13 cellular contexts compared by ENCODE assay signal in the genomic region with DNA sequence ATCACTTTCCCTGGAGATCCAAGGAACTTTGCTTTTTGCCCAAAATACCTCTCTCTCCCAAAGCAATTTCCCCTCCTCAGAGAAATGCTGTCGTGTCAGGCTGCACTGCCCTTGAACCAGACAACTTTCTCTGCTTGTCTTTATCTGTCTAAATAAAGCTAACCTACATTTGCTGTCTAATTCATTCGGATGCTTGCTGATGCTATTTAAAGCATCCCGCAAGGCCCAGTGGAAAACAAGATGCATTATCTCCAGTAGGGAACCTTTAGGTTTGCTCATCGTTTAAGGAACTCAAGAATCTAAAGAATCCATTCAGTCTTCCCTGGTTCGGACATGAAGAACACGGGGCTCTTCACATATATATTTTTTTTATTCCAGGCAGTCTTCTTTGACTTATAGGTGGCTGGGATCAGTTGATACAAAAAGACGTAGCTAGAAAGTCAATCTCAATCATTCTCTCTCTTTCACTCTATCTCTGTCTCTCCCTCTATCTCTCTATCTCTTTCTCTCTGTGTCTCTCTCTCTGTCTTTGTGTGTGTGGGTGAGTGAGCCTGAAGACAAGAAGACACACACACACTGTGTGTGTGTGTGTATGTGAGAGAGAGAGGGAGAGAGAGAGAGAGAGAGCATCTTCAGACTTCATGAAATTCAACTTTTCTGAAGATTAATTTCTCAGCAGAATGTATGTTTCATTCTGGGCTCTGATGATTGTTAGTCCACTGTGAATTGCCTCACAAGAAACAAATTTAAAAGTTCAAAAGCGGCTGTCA.
DNase-seq lines count a peak whose midpoint lies in the region; ATAC-seq, FAIRE-seq and TF ChIP-seq lines count a peak whose summit lies in the region.
"Had no signal": no experiment of that assay in that cellular context is flagged by ENCODE, and none has a peak within 500 bp of the region (broad histone marks: within the 10 kb centered on the region; RNA-seq: fewer than 3 reads in every experiment).

No MANE protein-coding gene starts in this region.

- H3K9me3 Mint-ChIP-seq in activated T-cell treated with anti-CD3 and anti-CD28 coated beads, Interleukin-2, amount 50 U/mL, for 24 hours: peaks cover 3% of the 10 kb centered on the region
- H3K9me3 Mint-ChIP-seq in activated CD8-positive, alpha-beta T cell treated with anti-CD3 and anti-CD28 coated beads for 36 hours: peaks cover 4% of the 10 kb centered on the region
- peaks cover 2% of the 10 kb centered on the region for H3K9me3 Mint-ChIP-seq in stimulated activated effector memory CD8-positive, alpha-beta T cell treated with anti-CD3 and anti-CD28 coated beads, Interleukin-12 subunit alpha, Interleukin-12 subunit beta, amount 100 ng/mL, for 72 hours

- TF ChIP-seq CTCF in activated CD8-positive, alpha-beta T cell treated with anti-CD3 and anti-CD28 coated beads for 36 hours (IDR thresholded peaks at IDR 0.05): no peak
- TF ChIP-seq CTCF in foreskin keratinocyte (conservative IDR thresholded peaks at IDR 0.05) (no peak), pancreas (IDR thresholded peaks at IDR 0.05) (no peak)

- intact Hi-C loops in activated CD8-positive, alpha-beta T cell treated with anti-CD3 and anti-CD28 coated beads for 36 hours (cut with micrococcal nuclease): loop anchor here (2.0 to 5.0 kb wide), 3 partner anchors 46 to 128 kb away; partner anchors contain the start of gene MKLN1
- intact Hi-C loops in pancreas (cut with DNase I): no loop called here

- no peaks in the 10 kb centered on the region for H3K27me3 Mint-ChIP-seq in activated T-cell treated with anti-CD3 and anti-CD28 coated beads, Interleukin-2, amount 50 U/mL, for 24 hours
- no peaks in the 10 kb centered on the region for H3K27me3 Mint-ChIP-seq in activated CD8-positive, alpha-beta T cell treated with anti-CD3 and anti-CD28 coated beads for 36 hours

- CTCF ChIA-PET in activated CD8-positive, alpha-beta T cell treated with anti-CD3 and anti-CD28 coated beads for 36 hours (lab: Charles Lee): interaction anchor here (1.7 kb wide), 1 partner anchor 124 kb away, joined by 5 read pairs; no protein-coding TSS in a partner anchor

- ATAC-seq in activated CD8-positive, alpha-beta T cell treated with anti-CD3 and anti-CD28 coated beads for 36 hours: no peak
- ATAC-seq in foreskin keratinocyte (no peak), pancreas (no peak)
- ATAC-seq in stimulated activated effector memory CD8-positive, alpha-beta T cell treated with anti-CD3 and anti-CD28 coated beads, Interleukin-12 subunit alpha, Interleukin-12 subunit beta, amount 100 ng/mL, for 72 hours: no peak

- peak overlapping the region; percentile 61 for H3K4me3 Mint-ChIP-seq in activated T-cell treated with anti-CD3 and anti-CD28 coated beads, Interleukin-2, amount 50 U/mL, for 24 hours
- peak overlapping the region; percentile 56 for H3K4me3 Mint-ChIP-seq in activated CD8-positive, alpha-beta T cell treated with anti-CD3 and anti-CD28 coated beads for 36 hours
- peak overlapping the region; percentile 64 for H3K4me3 Mint-ChIP-seq in stimulated activated effector memory CD8-positive, alpha-beta T cell treated with anti-CD3 and anti-CD28 coated beads, Interleukin-12 subunit alpha, Interleukin-12 subunit beta, amount 100 ng/mL, for 72 hours
- H3K4me3 Mint-ChIP-seq: mesothelial cell of epicardium had no signal

- H3K27me3 ChIP-seq in foreskin keratinocyte (no peaks in the 10 kb centered on the region), pancreas (no peaks in the 10 kb centered on the region)
- H3K27me3 ChIP-seq: MG63, uterus had no signal

- H3K36me3 ChIP-seq in pancreas: no peaks in the 10 kb centered on the region
- H3K36me3 ChIP-seq: MG63, uterus had no signal

- peak overlapping the region; percentile 96 for H3K27ac Mint-ChIP-seq in activated T-cell treated with anti-CD3 and anti-CD28 coated beads, Interleukin-2, amount 50 U/mL, for 24 hours
- H3K27ac Mint-ChIP-seq in activated CD8-positive, alpha-beta T cell treated with anti-CD3 and anti-CD28 coated beads for 36 hours: peak overlapping the region; percentile 99
- peak overlapping the region; percentile 99 for H3K27ac Mint-ChIP-seq in stimulated activated effector memory CD8-positive, alpha-beta T cell treated with anti-CD3 and anti-CD28 coated beads, Interleukin-12 subunit alpha, Interleukin-12 subunit beta, amount 100 ng/mL, for 72 hours
- H3K27ac Mint-ChIP-seq: mesothelial cell of epicardium had no signal

- no peaks in the 10 kb centered on the region for H3K9me3 ChIP-seq in pancreas
- H3K9me3 ChIP-seq: MG63, uterus had no signal

- H3K4me1 ChIP-seq in foreskin keratinocyte (peaks cover 9% of the 10 kb centered on the region), pancreas (peaks cover 0 to 3% (median 0%) of the 10 kb centered on the region in 3 donors)
- H3K4me1 ChIP-seq: uterus had no signal

- H3K4me3 ChIP-seq in pancreas: no peak overlapping the region
- H3K4me3 ChIP-seq: MG63, uterus had no signal

- FAIRE-seq in pancreas (lab: Jason Lieb, UNC): no peak

- peak overlapping the region; percentile 48 for H3K27ac ChIP-seq in foreskin keratinocyte
- H3K27ac ChIP-seq in pancreas: no peak overlapping the region

- no peaks in the 10 kb centered on the region for H3K36me3 Mint-ChIP-seq in activated T-cell treated with anti-CD3 and anti-CD28 coated beads, Interleukin-2, amount 50 U/mL, for 24 hours (ENCODE audit: low read depth)
- peaks cover 4% of the 10 kb centered on the region for H3K36me3 Mint-ChIP-seq in activated CD8-positive, alpha-beta T cell treated with anti-CD3 and anti-CD28 coated beads for 36 hours (ENCODE audit: low read depth)
- H3K36me3 Mint-ChIP-seq in stimulated activated effector memory CD8-positive, alpha-beta T cell treated with anti-CD3 and anti-CD28 coated beads, Interleukin-12 subunit alpha, Interleukin-12 subunit beta, amount 100 ng/mL, for 72 hours: peaks cover 14% of the 10 kb centered on the region
- H3K36me3 Mint-ChIP-seq: mesothelial cell of epicardium had no signal

- H3K4me1 Mint-ChIP-seq in activated T-cell treated with anti-CD3 and anti-CD28 coated beads, Interleukin-2, amount 50 U/mL, for 24 hours (ENCODE audit: low read depth): peaks cover 69% of the 10 kb centered on the region
- peaks cover 68% of the 10 kb centered on the region for H3K4me1 Mint-ChIP-seq in activated CD8-positive, alpha-beta T cell treated with anti-CD3 and anti-CD28 coated beads for 36 hours (ENCODE audit: low read depth)
- H3K4me1 Mint-ChIP-seq in stimulated activated effector memory CD8-positive, alpha-beta T cell treated with anti-CD3 and anti-CD28 coated beads, Interleukin-12 subunit alpha, Interleukin-12 subunit beta, amount 100 ng/mL, for 72 hours: peaks cover 73% of the 10 kb centered on the region

- POLR2A ChIA-PET in activated CD8-positive, alpha-beta T cell treated with anti-CD3 and anti-CD28 coated beads for 36 hours (lab: Charles Lee): interaction anchor here (0.5 to 8.0 kb wide), 4 partner anchors 46 to 294 kb away, joined by 3 to 49 read pairs (median 8); no protein-coding TSS in a partner anchor

- no peak for DNase-seq in activated T-cell treated with anti-CD3 and anti-CD28 coated beads, Interleukin-2, amount 50 U/mL, for 24 hours
- DNase-seq in activated T-cell treated with anti-CD3 and anti-CD28 coated beads for 4 hours (no peak), foreskin keratinocyte (no peak), mesenteric fat pad (ENCODE audit: low spot score) (no peak), pancreas (no peak), NCI-H524 treated with DMSO at 0.1 percent for 48 hours (lab: John Stamatoyannopoulos, UW) (no peak)
- DNase-seq in activated CD8-positive, alpha-beta T cell treated with anti-CD3 and anti-CD28 coated beads for 36 hours: no peak
- DNase-seq in stimulated activated effector memory CD8-positive, alpha-beta T cell treated with anti-CD3 and anti-CD28 coated beads, Interleukin-12 subunit alpha, Interleukin-12 subunit beta, amount 100 ng/mL, for 72 hours (ENCODE audit: low spot score in 2 of 2): no peak
- DNase-seq: foreskin melanocyte, NCI-H526 had no signal

- 48 to 57% methylated on average over 8 of the region's 8 CpGs for WGBS in pancreas, 2 donors
